Comparison of ENCODE assay signal across 8 cellular contexts in the genomic region with DNA sequence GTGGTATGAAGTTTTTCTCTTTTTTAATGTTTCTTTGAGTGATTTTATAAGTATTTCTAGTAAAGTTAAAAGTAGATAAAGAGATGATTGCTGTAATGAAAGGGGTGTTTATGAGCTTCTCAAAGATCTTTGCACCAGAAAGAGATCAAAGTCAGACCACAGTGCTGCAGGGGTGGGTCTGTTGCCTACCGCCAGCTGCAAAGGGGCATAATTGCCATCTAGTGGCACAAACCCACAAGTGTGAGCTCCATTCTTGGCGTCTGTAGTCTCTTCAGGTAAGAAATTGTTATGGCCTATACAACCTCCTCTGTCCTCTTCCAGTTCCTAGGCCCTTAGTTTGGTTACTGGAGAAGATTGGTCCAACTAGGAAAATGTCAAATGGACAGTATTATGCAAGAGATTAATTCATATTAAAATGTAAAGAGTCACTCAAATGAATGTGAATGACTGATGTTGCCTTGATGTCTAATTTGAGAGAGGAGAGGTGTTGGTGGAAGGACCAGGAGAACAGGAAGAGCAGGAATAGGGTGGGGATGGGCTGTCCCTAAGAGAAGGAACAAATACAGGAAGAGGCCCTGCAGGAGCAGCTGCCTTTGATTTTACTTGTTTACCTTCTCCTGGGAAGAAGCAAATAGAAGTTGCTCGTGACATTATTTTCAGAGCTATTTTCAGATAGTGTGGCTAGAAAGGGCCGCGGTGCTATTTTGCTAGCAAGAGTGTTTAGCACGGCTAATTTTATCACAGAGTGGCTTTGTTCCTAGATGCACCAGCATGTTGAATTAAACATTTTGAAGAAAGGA. TPM values are rescaled to one million over a fixed set of nuclear protein-coding genes. Genes with fewer than 3 reads are reported as not detected.
DNase-seq lines count a peak whose midpoint lies in the region; ATAC-seq and TF ChIP-seq lines count a peak whose summit lies in the region.

No MANE protein-coding gene starts in this region.

- no peak overlapping the region for H3K14ac ChIP-seq in neuronal stem cell (ENCODE audit: low read length)

- H3K4me1 ChIP-seq in OCI-LY7 (ENCODE audit: insufficient read depth, low read length, poor library complexity, severe bottlenecking) (no peaks in the 10 kb centered on the region), neuronal stem cell (ENCODE audit: control insufficient read depth in 2 of 2, insufficient read depth in 1 of 2, low read depth in 1 of 2, low read length in 2 of 2) (peaks cover 0 to 5% of the 10 kb centered on the region in 2 donors), sigmoid colon (no peaks in the 10 kb centered on the region)

- no peaks in the 10 kb centered on the region for H3K9me3 Mint-ChIP-seq in MCF 10A (ENCODE audit: unreplicated experiment)

- no peaks in the 10 kb centered on the region for H3K79me2 ChIP-seq in OCI-LY7 (ENCODE audit: insufficient read depth, low read depth, low read length)

- H3K27me3 ChIP-seq in H7 (ENCODE audit: control insufficient read depth, insufficient read depth, low read length) (no peaks in the 10 kb centered on the region), neuronal stem cell (ENCODE audit: control insufficient read depth in 3 of 3, insufficient read depth in 3 of 3, low read depth in 1 of 3, low read length in 3 of 3) (no peaks in the 10 kb centered on the region), sigmoid colon (no peaks in the 10 kb centered on the region)

- WGBS in neuronal stem cell (ENCODE audit: extremely low coverage in 2 of 2, insufficient read length in 2 of 2, insufficient replicate concordance in 1 of 2), 2 donors, result no CpG with 5 or more reads among the region's 6 CpGs
- WGBS in sigmoid colon, 2 donors, result 12 to 30% methylated on average over 6 of the region's 6 CpGs

- H4K20me1 ChIP-seq in OCI-LY7 (ENCODE audit: insufficient read depth, low read length), result no peaks in the 10 kb centered on the region

- peaks cover 10% of the 10 kb centered on the region for H3K36me3 Mint-ChIP-seq in MCF 10A (ENCODE audit: insufficient read depth, unreplicated experiment)

- H3K18ac ChIP-seq in neuronal stem cell (ENCODE audit: low read length), result no peak overlapping the region

- peak overlapping the region; percentile 49 for H3K27ac Mint-ChIP-seq in MCF 10A (ENCODE audit: low read depth, unreplicated experiment)

- no peak for TF ChIP-seq POLR2A in sigmoid colon (IDR thresholded peaks at IDR 0.05)

- H3K4me2 ChIP-seq in OCI-LY7 (ENCODE audit: low read length) (no peak overlapping the region), neuronal stem cell (ENCODE audit: insufficient read depth, low read length, poor library complexity, severe bottlenecking) (no peak overlapping the region)

- peaks cover 35% of the 10 kb centered on the region for H3K4me1 Mint-ChIP-seq in MCF 10A (ENCODE audit: insufficient read depth, unreplicated experiment)

- H2BK12ac ChIP-seq in neuronal stem cell (ENCODE audit: low read length), result no peak overlapping the region

- H3K9me2 ChIP-seq in OCI-LY7 (ENCODE audit: insufficient read depth, low read length), result no peaks in the 10 kb centered on the region

- H2BK120ac ChIP-seq in neuronal stem cell (ENCODE audit: low read depth, low read length), result no peak overlapping the region

- no peak overlapping the region for H2AK5ac ChIP-seq in neuronal stem cell (ENCODE audit: low read depth, low read length)

- CTCF ChIA-PET in OCI-LY7 (lab: Charles Lee; ENCODE audit: unreplicated experiment) (interaction anchor here (1.1 kb wide), 1 partner anchor 255 kb away, joined by 4 read pairs; no protein-coding TSS in a partner anchor), MCF 10A (lab: Yijun Ruan, JAX) (interaction anchor here (0.7 to 2.0 kb wide), 13 partner anchors 12 to 470 kb away, joined by 3 to 11 read pairs (median 4); partner anchors contain the start of gene COX17)

- TF ChIP-seq EP300 in sigmoid colon (IDR thresholded peaks at IDR 0.05), result no peak

- BruUV-seq in OCI-LY7 (replicated peaks; lab: Mats Ljungman, UMichigan) (no TSS peak), MCF 10A (replicated peaks; lab: Mats Ljungman, UMichigan) (no TSS peak)

- no peak overlapping the region for H3K4me3 Mint-ChIP-seq in MCF 10A (ENCODE audit: unreplicated experiment)

- no peak overlapping the region for H3K4ac ChIP-seq in neuronal stem cell (ENCODE audit: low read length)

- intact Hi-C loops in OCI-LY7 (cut with micrococcal nuclease; ENCODE audit: unreplicated experiment) (loop anchor here (2.0 to 5.0 kb wide), 2 partner anchors 255 to 326 kb away; no protein-coding TSS in a partner anchor), MCF 10A (cut with micrococcal nuclease) (no loop called here), sigmoid colon (cut with DNase I) (no loop called here)

- H3K36me3 ChIP-seq in H7 (replicated peaks; ENCODE audit: control insufficient read depth, insufficient read depth, low read length) (no peaks in the 10 kb centered on the region), OCI-LY7 (ENCODE audit: insufficient read depth, low read length) (no peaks in the 10 kb centered on the region), neuronal stem cell (replicated peaks in 1 of 2; ENCODE audit: control insufficient read depth in 2 of 2, insufficient read depth in 2 of 2, low read length in 2 of 2) (no peaks in the 10 kb centered on the region), sigmoid colon (no peaks in the 10 kb centered on the region)

- H3K27ac ChIP-seq in C4-2B (peak overlapping the region; percentile 84), OCI-LY7 (ENCODE audit: low read depth, low read length, poor library complexity, severe bottlenecking) (no peak overlapping the region), neuronal stem cell (replicated peaks; ENCODE audit: low read length) (no peak overlapping the region), sigmoid colon (no peak overlapping the region)

- H3K23ac ChIP-seq in neuronal stem cell (ENCODE audit: low read depth, low read length, poor library complexity), result no peak overlapping the region

- no peak overlapping the region for H3K4me3 ChIP-seq in H7 (ENCODE audit: insufficient read depth, low read depth, low read length)
- H3K4me3 ChIP-seq in OCI-LY7 (ENCODE audit: low read depth, low read length, poor library complexity, severe bottlenecking), result no peak overlapping the region
- no peak overlapping the region for H3K4me3 ChIP-seq in neuronal stem cell (ENCODE audit: low read length in 2 of 2)
- H3K4me3 ChIP-seq in sigmoid colon, result no peak overlapping the region

- POLR2A ChIA-PET in OCI-LY7 (lab: Charles Lee), result interaction anchor here (1.0 to 1.1 kb wide), 3 partner anchors 8 to 242 kb away, joined by 3 to 4 read pairs (median 4); no protein-coding TSS in a partner anchor
- POLR2A ChIA-PET in MCF 10A (lab: Yijun Ruan, JAX), result interaction anchor here (0.6 to 8.3 kb wide), 17 partner anchors 10 to 203 kb away, joined by 3 to 88 read pairs (median 5); partner anchors contain the start of gene GSK3B

- TF ChIP-seq CTCF in C4-2B (conservative IDR thresholded peaks at IDR 0.05) (no peak), OCI-LY7 (conservative IDR thresholded peaks at IDR 0.05; ENCODE audit: low read length) (peak; percentile 78), MCF 10A (IDR thresholded peaks at IDR 0.05; ENCODE audit: unreplicated experiment) (peak; percentile 10), sigmoid colon (IDR thresholded peaks at IDR 0.05) (no peak)

- H4K91ac ChIP-seq in neuronal stem cell (ENCODE audit: low read depth, low read length, poor library complexity), result no peak overlapping the region

- H2AFZ ChIP-seq in OCI-LY7 (ENCODE audit: low read length), result no peak overlapping the region
- peak overlapping the region; percentile 26 for H2AFZ ChIP-seq in neuronal stem cell (ENCODE audit: low read length)

- ATAC-seq in HG02852 (IDR thresholded peaks at IDR 0.05; ENCODE audit: unreplicated experiment), result no peak

- no peaks in the 10 kb centered on the region for H3K79me1 ChIP-seq in neuronal stem cell (ENCODE audit: low read depth, low read length)

- H3K9me3 ChIP-seq in OCI-LY7 (ENCODE audit: low read length) (no peaks in the 10 kb centered on the region), neuronal stem cell (replicated peaks in 1 of 2; ENCODE audit: control insufficient read depth in 2 of 2, insufficient read depth in 1 of 2, low read depth in 1 of 2, low read length in 2 of 2) (no peaks in the 10 kb centered on the region), sigmoid colon (no peaks in the 10 kb centered on the region)

- DNase-seq in H7, result peak; percentile 56
- DNase-seq in OCI-LY7 (ENCODE audit: low spot score), result peak; percentile 54
- DNase-seq in MCF 10A (ENCODE audit: unreplicated experiment), result peak; percentile 39
- no peak for DNase-seq in neuronal stem cell (ENCODE audit: low spot score)
- no peak for DNase-seq in EL
- no peak for DNase-seq in sigmoid colon

- no peak overlapping the region for H3K9ac ChIP-seq in neuronal stem cell (ENCODE audit: low read depth, low read length, poor library complexity)

- H3K27me3 Mint-ChIP-seq in MCF 10A (ENCODE audit: insufficient read depth, unreplicated experiment), result no peaks in the 10 kb centered on the region

- H2BK15ac ChIP-seq in neuronal stem cell (ENCODE audit: low read length), result no peak overlapping the region

- no peak overlapping the region for H2BK5ac ChIP-seq in neuronal stem cell (ENCODE audit: low read length)

- H4K8ac ChIP-seq in neuronal stem cell (ENCODE audit: low read depth, low read length), result no peak overlapping the region

RNA-seq across cellular contexts. Expression of gene GSK3B, which starts 53.0 kb away (rescaled TPM):
- 34.0 and 40.1 TPM in 2 replicates for total RNA-seq in H7 (2014; rRNA removed; shearing (Covaris generic))
- total RNA-seq in OCI-LY7 (2014; rRNA removed; shearing (Covaris generic)), result 25.5 and 26.6 TPM in 2 replicates
- total RNA-seq in OCI-LY7 (2022) (35.5 and 40.9 TPM in 2 replicates), MCF 10A (2022) (71.5 and 73.6 TPM in 2 replicates), sigmoid colon (10 to 100 TPM; 23.2 to 36.8 (median 27.6) TPM)
- 52.8 TPM for polyA plus RNA-seq in neuronal stem cell (2013, experiment 1 of 2)
- 57.4 TPM for polyA plus RNA-seq in neuronal stem cell (2013, experiment 2 of 2)
- 10 to 100 TPM; 11.4 to 19.9 (median 17.8) TPM for polyA plus RNA-seq in sigmoid colon

Comparison
In these comparisons a context has a peak if more than half of its experiments do, and no peak if none do; other contexts are left out.
1. CTCF ChIP-seq: peak in OCI-LY7 (single experiment) and MCF 10A (single experiment); none in C4-2B (single experiment) and sigmoid colon (0 of 4).
2. DNase-seq: peak in H7 (single experiment), OCI-LY7 (single experiment) and MCF 10A (single experiment); none in neuronal stem cell (single experiment), EL (single experiment) and sigmoid colon (single experiment).